8 cellular contexts compared by ENCODE assay signal in genomic region chr17:4903051-4903818, GRCh38. TPM values are rescaled to one million over a fixed set of nuclear protein-coding genes. Genes with fewer than 3 reads are reported as not detected.
DNase-seq lines count a peak whose midpoint lies in the region; ATAC-seq and TF ChIP-seq lines count a peak whose summit lies in the region.

Gene CHRNE (minus strand): TSS chr17:4903098. CDS start chr17:4903063, 35 bp downstream.

- BruUV-seq in Calu3 (replicated peaks; lab: Mats Ljungman, UMichigan) (no TSS peak), Panc1 (replicated peaks; lab: Mats Ljungman, UMichigan) (no TSS peak)

- CTCF ChIA-PET in Calu3 (lab: Charles Lee) (interaction anchor here (0.7 to 1.0 kb wide), 2 partner anchors 172 to 188 kb away, joined by 3 read pairs; partner anchors contain the start of gene MED11), Panc1 (lab: Charles Lee) (interaction anchor here (0.5 kb wide), 1 partner anchor 48 kb away, joined by 3 read pairs; no protein-coding TSS in a partner anchor)

- H3K27me3 ChIP-seq in Panc1 (ENCODE audit: control insufficient read depth, insufficient read depth, low read length) (no peaks in the 10 kb centered on the region), neural cell (ENCODE audit: insufficient read depth, low read depth, low read length) (no peaks in the 10 kb centered on the region)

- H3K9me3 Mint-ChIP-seq in Calu3 (ENCODE audit: low read depth, unreplicated experiment): no peaks in the 10 kb centered on the region
- H3K9me3 Mint-ChIP-seq in activated T-cell treated with anti-CD3 and anti-CD28 coated beads, Interleukin-2, amount 50 U/mL, for 4 hours: no peaks in the 10 kb centered on the region

- no peaks in the 10 kb centered on the region for H3F3A ChIP-seq in neural cell (ENCODE audit: insufficient read depth, low read length, poor library complexity, severe bottlenecking)

- POLR2A ChIA-PET in Panc1 (lab: Charles Lee): no interaction called here

- no peak within 1 kb of the TSS for H3K27ac ChIP-seq in Panc1 (ENCODE audit: low read length)
- no peak within 1 kb of the TSS for H3K27ac ChIP-seq in neural cell (ENCODE audit: low read length)

- H3K79me2 ChIP-seq in neural cell (replicated peaks; ENCODE audit: insufficient read depth, low read length): no peaks in the 10 kb centered on the region

- no peak for TF ChIP-seq EP300 in neural cell (conservative IDR thresholded peaks at IDR 0.05; ENCODE audit: poor library complexity, severe bottlenecking)

- H3K9ac ChIP-seq in neural cell (ENCODE audit: low read length): no peak within 1 kb of the TSS

- no peaks in the 10 kb centered on the region for H3K36me3 ChIP-seq in Panc1 (ENCODE audit: control insufficient read depth, insufficient read depth, low read length)
- H3K36me3 ChIP-seq in neural cell (ENCODE audit: insufficient read depth, low read length): no peaks in the 10 kb centered on the region

- H3K27ac Mint-ChIP-seq in Calu3 (ENCODE audit: unreplicated experiment): peak within 1 kb of the TSS; percentile 50

- H3K4me2 ChIP-seq in neural cell (ENCODE audit: low read length): no peak within 1 kb of the TSS

- no peaks in the 10 kb centered on the region for H4K20me1 ChIP-seq in neural cell (ENCODE audit: insufficient read depth)

- H3K4me1 Mint-ChIP-seq in Calu3 (ENCODE audit: low read depth, unreplicated experiment): peaks cover 14% of the 10 kb centered on the region
- peaks cover 34% of the 10 kb centered on the region for H3K4me1 Mint-ChIP-seq in activated T-cell treated with anti-CD3 and anti-CD28 coated beads, Interleukin-2, amount 50 U/mL, for 4 hours (ENCODE audit: low read depth)

- no peak within 1 kb of the TSS for H3K4me3 Mint-ChIP-seq in Calu3 (ENCODE audit: low read depth, unreplicated experiment)
- peak within 1 kb of the TSS; percentile 48 for H3K4me3 Mint-ChIP-seq in activated T-cell treated with anti-CD3 and anti-CD28 coated beads, Interleukin-2, amount 50 U/mL, for 4 hours

- DNase-seq in Calu3: peak; percentile 75
- peak; percentile 63 for DNase-seq in HuH-7.5 (ENCODE audit: low spot score)
- peak; percentile 71 for DNase-seq in Panc1 (ENCODE audit: low read depth, low spot score)
- peak; percentile 74 for DNase-seq in activated T-cell treated with anti-CD3 and anti-CD28 coated beads, Interleukin-2, amount 50 U/mL, for 4 hours
- DNase-seq in stromal cell of bone marrow (ENCODE audit: low read depth): peak; percentile 35

- peaks cover 1% of the 10 kb centered on the region for H3K4me1 ChIP-seq in Panc1 (ENCODE audit: control insufficient read depth, insufficient read depth, low read length)

- H3K27me3 Mint-ChIP-seq in Calu3 (ENCODE audit: unreplicated experiment): no peaks in the 10 kb centered on the region
- no peaks in the 10 kb centered on the region for H3K27me3 Mint-ChIP-seq in activated T-cell treated with anti-CD3 and anti-CD28 coated beads, Interleukin-2, amount 50 U/mL, for 4 hours (ENCODE audit: low read depth)

- H3K9me2 ChIP-seq in neural cell (ENCODE audit: insufficient read depth, low read length): no peaks in the 10 kb centered on the region

- H3K4me3 ChIP-seq in Panc1 (ENCODE audit: low read depth in 2 of 2, low read length in 2 of 2) (no peak within 1 kb of the TSS; a peak in 1 of 4 replicates), neural cell (ENCODE audit: low read length) (no peak within 1 kb of the TSS)

- intact Hi-C loops in Calu3 (cut with micrococcal nuclease; ENCODE audit: unreplicated experiment) (loop anchor here (5.0 kb wide), 1 partner anchor 116 kb away; the partner anchor contains the start of genes GLTPD2 and VMO1), Panc1 (cut with micrococcal nuclease; ENCODE audit: unreplicated experiment) (no loop called here)

- H3K9me3 ChIP-seq in Panc1 (ENCODE audit: control insufficient read depth, insufficient read depth, low read depth, low read length): no peaks in the 10 kb centered on the region
- no peaks in the 10 kb centered on the region for H3K9me3 ChIP-seq in neural cell (ENCODE audit: low read length)

- TF ChIP-seq CTCF in Calu3 (IDR thresholded peaks at IDR 0.05; ENCODE audit: unreplicated experiment): peak; percentile 57
- peak; percentile 89 for TF ChIP-seq CTCF in Panc1 (IDR thresholded peaks at IDR 0.05)
- peak; percentile 86 for TF ChIP-seq CTCF in neural cell (IDR thresholded peaks at IDR 0.05; ENCODE audit: poor library complexity, severe bottlenecking)

- peaks cover 14% of the 10 kb centered on the region for H3K36me3 Mint-ChIP-seq in Calu3 (ENCODE audit: insufficient read depth, unreplicated experiment)
- H3K36me3 Mint-ChIP-seq in activated T-cell treated with anti-CD3 and anti-CD28 coated beads, Interleukin-2, amount 50 U/mL, for 4 hours (ENCODE audit: insufficient read depth): no peaks in the 10 kb centered on the region

- in situ Hi-C loops in Panc1 (cut with HindIII; ENCODE audit: low pct_unique_long_range_greater_than_20kb, low sequenced_read_pairs): no loop called here

- ATAC-seq in Panc1 (peak; percentile 74), esophagus mucosa (peak; percentile 59), HG02623 (IDR thresholded peaks at IDR 0.05; ENCODE audit: unreplicated experiment) (no peak)
- ATAC-seq in activated T-cell treated with anti-CD3 and anti-CD28 coated beads, Interleukin-2, amount 50 U/mL, for 4 hours: peak; percentile 28 to 32

- TF ChIP-seq RAD21 in neural cell (conservative IDR thresholded peaks at IDR 0.05): peak; percentile 71

- H2AFZ ChIP-seq in neural cell (ENCODE audit: low read depth, low read length): no peak within 1 kb of the TSS

TF ChIP-seq in neural cell, 6 proteins besides CTCF, POLR2A, EP300 and RAD21:
- no peak for TF ChIP-seq MXI1 (conservative IDR thresholded peaks at IDR 0.05; ENCODE audit: poor library complexity, severe bottlenecking)
- peak; percentile 76 for TF ChIP-seq SMC3 (conservative IDR thresholded peaks at IDR 0.05; ENCODE audit: poor library complexity)

RNA-seq across cellular contexts. Expression of gene CHRNE, which starts in this region (rescaled TPM):
- total RNA-seq in Calu3 (2022): 0.19 TPM in 1 of 2 replicates, not detected in the other
- 0.13 TPM for total RNA-seq in Panc1 (2021; ENCODE audit: unreplicated experiment)
- 0.99 TPM for polyA plus RNA-seq in Panc1 (2012; ENCODE audit: insufficient read length)
- under 1 TPM; 0.18 to 0.71 (median 0.35) TPM for total RNA-seq in activated T-cell treated with anti-CD3 and anti-CD28 coated beads, Interleukin-2, amount 50 U/mL, for 4 hours
- 0.32 TPM for total RNA-seq in esophagus mucosa
- 0.25 TPM in 1 of 2 replicates, not detected in the other for polyA plus RNA-seq in neural cell
- not detected in 2 replicates for polyA minus RNA-seq in neural cell

Comparison
In these comparisons a context has a peak if more than half of its experiments do, and no peak if none do; other contexts are left out.
1. Peak in DNase-seq in Calu3; RNA of the gene not detected or under 1 TPM.
2. Peak in DNase-seq and ATAC-seq in Panc1; RNA of the gene not detected or under 1 TPM.
3. Peak in DNase-seq and ATAC-seq in activated T-cell treated with anti-CD3 and anti-CD28 coated beads, Interleukin-2, amount 50 U/mL, for 4 hours; RNA of the gene not detected or under 1 TPM.
4. Peak in ATAC-seq in esophagus mucosa; RNA of the gene not detected or under 1 TPM.